In the genomic region with DNA sequence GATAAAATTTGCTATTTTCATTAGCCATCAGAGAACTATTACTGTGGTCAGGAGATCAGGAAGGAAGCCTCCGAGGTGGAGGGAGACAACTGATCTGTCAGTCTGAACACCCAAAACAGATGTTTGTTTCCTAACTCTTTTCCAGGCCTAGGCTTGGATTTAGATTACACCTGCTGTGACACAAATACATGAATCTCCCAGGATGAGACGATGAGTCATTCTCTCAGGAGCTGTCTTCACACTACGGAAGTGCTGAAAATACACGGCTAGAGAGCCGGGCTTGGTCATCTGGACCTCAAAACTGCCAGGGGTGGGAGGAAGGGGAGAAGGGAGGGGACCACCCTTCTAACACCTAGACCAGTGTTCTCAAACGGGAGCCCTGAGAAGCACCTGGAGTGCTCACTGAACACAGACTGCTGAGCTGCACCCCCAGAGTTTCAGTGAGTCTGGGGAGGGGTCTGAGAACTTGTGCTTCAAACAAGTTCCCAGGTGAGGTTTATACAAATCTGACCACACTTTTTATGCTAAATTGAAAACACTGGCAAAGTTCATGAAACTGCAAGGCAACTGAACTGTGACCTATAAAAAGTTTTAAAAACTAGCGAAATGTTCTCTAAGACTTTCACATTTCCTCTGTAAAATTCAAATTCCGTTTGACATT, we compare ENCODE assay signal across 10 cellular contexts.
DNase-seq lines count a peak whose midpoint lies in the region; ATAC-seq and TF ChIP-seq lines count a peak whose summit lies in the region.
"Had no signal": no experiment of that assay in that cellular context is flagged by ENCODE, and none has a peak within 500 bp of the region (broad histone marks: within the 10 kb centered on the region; RNA-seq: fewer than 3 reads in every experiment).

No MANE protein-coding gene starts in this region.

- H3K4me1 Mint-ChIP-seq in activated CD4-positive, alpha-beta T cell treated with anti-CD3 and anti-CD28 coated beads, Interleukin-2, amount 10 ng/mL, durations not matched to agents 24 days and 14 days = peaks cover 25% of the 10 kb centered on the region

- H3K36me3 ChIP-seq in MM.1S (replicated peaks; ENCODE audit: insufficient read depth, low read length) = no peaks in the 10 kb centered on the region
- H3K36me3 ChIP-seq: heart left ventricle had no signal

- intact Hi-C loops in activated CD4-positive, alpha-beta T cell treated with anti-CD3 and anti-CD28 coated beads, Interleukin-2, amount 10 ng/mL, durations not matched to agents 24 days and 14 days (cut with micrococcal nuclease) = no loop called here

- no peaks in the 10 kb centered on the region for H3K9me3 Mint-ChIP-seq in activated CD4-positive, alpha-beta T cell treated with anti-CD3 and anti-CD28 coated beads, Interleukin-2, amount 10 ng/mL, durations not matched to agents 24 days and 14 days

- H3K79me2 ChIP-seq in MM.1S (ENCODE audit: low read length) = no peaks in the 10 kb centered on the region

- H3K4me3 Mint-ChIP-seq in activated CD4-positive, alpha-beta T cell treated with anti-CD3 and anti-CD28 coated beads, Interleukin-2, amount 10 ng/mL, durations not matched to agents 24 days and 14 days = no peak overlapping the region

- ATAC-seq in GM18870 (IDR thresholded peaks at IDR 0.05; ENCODE audit: unreplicated experiment) (peak; percentile 19), HG02759 (IDR thresholded peaks at IDR 0.05; ENCODE audit: unreplicated experiment) (peak; percentile 34)
- ATAC-seq: heart left ventricle had no signal

- H3K27me3 ChIP-seq in MM.1S (replicated peaks; ENCODE audit: insufficient read depth, low read length) = no peaks in the 10 kb centered on the region
- H3K27me3 ChIP-seq: heart left ventricle had no signal

- H4K20me1 ChIP-seq in MM.1S (ENCODE audit: insufficient read depth, low read length) = no peaks in the 10 kb centered on the region

- no peaks in the 10 kb centered on the region for H3K36me3 Mint-ChIP-seq in activated CD4-positive, alpha-beta T cell treated with anti-CD3 and anti-CD28 coated beads, Interleukin-2, amount 10 ng/mL, durations not matched to agents 24 days and 14 days (ENCODE audit: low read depth)

- peaks cover 19% of the 10 kb centered on the region for H3F3A ChIP-seq in MM.1S (ENCODE audit: insufficient read depth, low read length)

- H3K27ac Mint-ChIP-seq in activated CD4-positive, alpha-beta T cell treated with anti-CD3 and anti-CD28 coated beads, Interleukin-2, amount 10 ng/mL, durations not matched to agents 24 days and 14 days = no peak overlapping the region

- POLR2A ChIA-PET in HEK293T (lab: Yijun Ruan, JAX) = no interaction called here

- no peaks in the 10 kb centered on the region for H3K9me3 ChIP-seq in MM.1S (replicated peaks; ENCODE audit: insufficient read depth, low read length)
- H3K9me3 ChIP-seq: heart left ventricle had no signal

- peaks cover 4% of the 10 kb centered on the region for H3K27me3 Mint-ChIP-seq in activated CD4-positive, alpha-beta T cell treated with anti-CD3 and anti-CD28 coated beads, Interleukin-2, amount 10 ng/mL, durations not matched to agents 24 days and 14 days

- no peak for TF ChIP-seq CTCF in MM.1S (IDR thresholded peaks at IDR 0.05; ENCODE audit: low read length)

- no peaks in the 10 kb centered on the region for H3K9me2 ChIP-seq in MM.1S (replicated peaks; ENCODE audit: insufficient read depth, low read length)

- H3K4me1 ChIP-seq in MM.1S (ENCODE audit: low read length) = peaks cover 22% of the 10 kb centered on the region
- H3K4me1 ChIP-seq: heart left ventricle had no signal

- DNase-seq in MM.1S (peak; percentile 5), myocyte (ENCODE audit: low read depth) (peak; percentile 36), HEK293T (ENCODE audit: extremely low spot score) (no peak), NCI-H1105 (lab: John Stamatoyannopoulos, UW) (no peak), SW480 (ENCODE audit: low spot score) (no peak)
- DNase-seq in activated CD4-positive, alpha-beta T cell treated with anti-CD3 and anti-CD28 coated beads, Interleukin-2, amount 10 ng/mL, durations not matched to agents 24 days and 14 days = no peak
- DNase-seq: activated naive CD4-positive, alpha-beta T cell; heart left ventricle had no signal

- peak overlapping the region; percentile 35; the same call in 1 of the 2 replicates for H3K27ac ChIP-seq in MM.1S (ENCODE audit: low read length)
- H3K27ac ChIP-seq: heart left ventricle had no signal

- H3K9ac ChIP-seq in MM.1S (ENCODE audit: low read length) = no peak overlapping the region

- H2AFZ ChIP-seq in MM.1S (ENCODE audit: low read length) = no peak overlapping the region

- H3K4me3 ChIP-seq in MM.1S (ENCODE audit: low read length) = peak overlapping the region; percentile 25; the same call in 1 of the 2 replicates
- H3K4me3 ChIP-seq: heart left ventricle had no signal

- H3K4me2 ChIP-seq in MM.1S (ENCODE audit: low read depth, low read length) = peak overlapping the region; percentile 78

- CTCF ChIA-PET in HEK293T (lab: Yijun Ruan, JAX) = no interaction called here

TF ChIP-seq in HEK293T, 16 proteins besides CTCF, POLR2A, EP300 and RAD21:
- TF ChIP-seq FOXA1 (IDR thresholded peaks at IDR 0.05) (no peak), ARNT (IDR thresholded peaks at IDR 0.05) (no peak), NFRKB (IDR thresholded peaks at IDR 0.05) (no peak), ELF4 (IDR thresholded peaks at IDR 0.05) (no peak), SP1 (IDR thresholded peaks at IDR 0.05) (no peak), HDGF (IDR thresholded peaks at IDR 0.05; ENCODE audit: borderline replicate concordance) (no peak), LEF1 (IDR thresholded peaks at IDR 0.05; ENCODE audit: borderline replicate concordance) (no peak), ZNF384 (IDR thresholded peaks at IDR 0.05) (no peak), BHLHE40 (IDR thresholded peaks at IDR 0.05; ENCODE audit: borderline replicate concordance) (no peak), CTBP1 (IDR thresholded peaks at IDR 0.05; ENCODE audit: borderline replicate concordance) (no peak), SUZ12 (IDR thresholded peaks at IDR 0.05) (no peak), TARDBP (IDR thresholded peaks at IDR 0.05) (no peak), FOXK2 (IDR thresholded peaks at IDR 0.05) (no peak), FOXM1 (IDR thresholded peaks at IDR 0.05; ENCODE audit: borderline replicate concordance) (no peak), L3MBTL2 (conservative IDR thresholded peaks at IDR 0.05) (no peak)

Comparison
In these comparisons a context has a peak if more than half of its experiments do, and no peak if none do; other contexts are left out.
1. DNase-seq: peak in MM.1S (single experiment) and myocyte (single experiment); none in HEK293T (single experiment), NCI-H1105 (single experiment), activated CD4-positive, alpha-beta T cell treated with anti-CD3 and anti-CD28 coated beads, Interleukin-2, amount 10 ng/mL, durations not matched to agents 24 days and 14 days (single experiment) and SW480 (single experiment).